Comparison of ENCODE assay signal across 1 cellular context in genomic region chr4:80171251-80171650, GRCh38.
TF ChIP-seq lines count a peak whose summit lies in the region.

No MANE protein-coding gene starts in this region.

TF ChIP-seq in K562, 482 proteins besides CTCF, POLR2A, EP300 and RAD21 (continued from another document):
- TF ChIP-seq ATF2 (CRISPR knock-in tag; IDR thresholded peaks at IDR 0.05), result no peak
- TF ChIP-seq PTBP1 (IDR thresholded peaks at IDR 0.05; ENCODE audit: low read depth, low read length), result no peak
- no peak for TF ChIP-seq CHAMP1 (IDR thresholded peaks at IDR 0.05)
- no peak for TF ChIP-seq CGGBP1 (CRISPR knock-in tag; IDR thresholded peaks at IDR 0.05)
- no peak for TF ChIP-seq RNF2 (IDR thresholded peaks at IDR 0.05)
- TF ChIP-seq THAP12 (CRISPR knock-in tag; IDR thresholded peaks at IDR 0.05), result no peak
- no peak for TF ChIP-seq CREBBP (IDR thresholded peaks at IDR 0.05; ENCODE audit: low read depth, low read length)
- TF ChIP-seq WHSC1 (IDR thresholded peaks at IDR 0.05; ENCODE audit: low read length), result no peak
- TF ChIP-seq SMAD3 (CRISPR knock-in tag; conservative IDR thresholded peaks at IDR 0.05), result no peak
